Comparison of ENCODE assay signal across 25 cellular contexts in the genomic region with DNA sequence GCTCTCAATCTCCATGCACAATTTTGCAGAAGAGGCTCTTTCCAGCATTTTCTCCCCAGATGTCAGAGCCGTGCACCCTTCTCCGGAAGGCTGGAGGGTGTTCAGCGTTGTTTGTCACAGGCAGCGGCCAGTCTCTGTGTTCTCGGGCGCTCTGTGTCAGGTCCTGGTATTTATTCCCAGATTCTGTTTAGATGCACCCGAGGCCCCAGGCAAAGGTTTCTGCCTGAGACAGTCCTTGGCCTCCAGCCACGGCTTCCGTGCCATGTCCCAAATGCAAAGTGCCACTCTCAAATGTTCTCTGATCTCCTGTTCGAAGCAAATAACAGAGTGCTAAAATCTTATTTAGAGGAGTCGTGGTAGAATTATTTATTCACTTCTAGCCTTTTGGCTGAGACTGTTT.
DNase-seq lines count a peak whose midpoint lies in the region; ATAC-seq and TF ChIP-seq lines count a peak whose summit lies in the region.
"Had no signal": no experiment of that assay in that cellular context is flagged by ENCODE, and none has a peak within 500 bp of the region (broad histone marks: within the 10 kb centered on the region; RNA-seq: fewer than 3 reads in every experiment).

No MANE protein-coding gene starts in this region.

- H3K36me3 Mint-ChIP-seq in endodermal cell (ENCODE audit: low read depth) = no peaks in the 10 kb centered on the region
- no peaks in the 10 kb centered on the region for H3K36me3 Mint-ChIP-seq in nephron (ENCODE audit: low read depth)
- H3K36me3 Mint-ChIP-seq: activated CD8-positive, alpha-beta memory T cell treated with anti-CD3 and anti-CD28 coated beads, Interleukin-2, amount 10 ng/mL, durations not matched to agents 7 days and 5 days; activated naive CD8-positive, alpha-beta T cell; mesothelial cell of epicardium; natural killer cell; stimulated activated naive B cell treated with anti-CD40 and anti-IgM and Interleukin-4, amounts not matched to agents 10 μg/mL and 1 μg/mL and 100 μg/mL, for 72 hours had no signal

- DNase-seq in Right ventricle myocardium inferior (ENCODE audit: missing footprints) (no peak), cardiac septum (ENCODE audit: low spot score) (no peak), endodermal cell (no peak), thyroid gland (peak; percentile 17 to 44), NCI-H69 (lab: John Stamatoyannopoulos, UW) (no peak)
- DNase-seq: activated CD4-positive, alpha-beta T cell treated with anti-CD3 and anti-CD28 coated beads, Interleukin-2, amount 10 ng/mL, durations not matched to agents 7 days and 5 days; activated CD8-positive, alpha-beta memory T cell treated with anti-CD3 and anti-CD28 coated beads, Interleukin-2, amount 10 ng/mL, durations not matched to agents 7 days and 5 days; DMS79 treated with DMSO at 0.1 percent for 48 hours; effector memory CD8-positive, alpha-beta T cell; esophagus squamous epithelium; natural killer cell; NCI-H1417; PC-9; stimulated activated CD4-positive, alpha-beta T cell treated with anti-CD3 and anti-CD28 coated beads, Interleukin-2, amount 100 ng/mL, for 48 hours; stimulated activated naive B cell treated with anti-CD40 and anti-IgM and Interleukin-4, amounts not matched to agents 10 μg/mL and 1 μg/mL and 100 μg/mL, for 72 hours; T-helper 2 cell; tibial artery had no signal

- ATAC-seq in Right ventricle myocardium inferior (peak; percentile 27), GM21381 (IDR thresholded peaks at IDR 0.05; ENCODE audit: unreplicated experiment) (no peak), GM21786 (IDR thresholded peaks at IDR 0.05; ENCODE audit: unreplicated experiment) (no peak)
- ATAC-seq: activated CD8-positive, alpha-beta memory T cell treated with anti-CD3 and anti-CD28 coated beads, Interleukin-2, amount 10 ng/mL, durations not matched to agents 7 days and 5 days; effector memory CD8-positive, alpha-beta T cell; GM23338; natural killer cell; stimulated activated naive B cell treated with anti-CD40 and anti-IgM and Interleukin-4, amounts not matched to agents 10 μg/mL and 1 μg/mL and 100 μg/mL, for 72 hours had no signal

- 95 to 97% methylated on average over 10 to 11 of the region's 11 CpGs for WGBS in endodermal cell (ENCODE audit: insufficient coverage in 1 of 2, insufficient read length in 1 of 2), 2 experiments
- 39 to 56% methylated on average over 7 to 11 of the region's 11 CpGs for WGBS in thyroid gland, 2 donors

- H3K9me3 Mint-ChIP-seq in endodermal cell (peaks cover 3% of the 10 kb centered on the region), nephron (no peaks in the 10 kb centered on the region)
- H3K9me3 Mint-ChIP-seq: activated CD4-positive, alpha-beta T cell treated with anti-CD3 and anti-CD28 coated beads, Interleukin-2, amount 10 ng/mL, durations not matched to agents 7 days and 5 days; effector memory CD8-positive, alpha-beta T cell; GM23338; mesothelial cell of epicardium; natural killer cell had no signal

- H3K27ac Mint-ChIP-seq in endodermal cell (no peak overlapping the region), nephron (peak overlapping the region in 2 of 3 experiments; percentile 83 to 93)
- H3K27ac Mint-ChIP-seq: activated CD4-positive, alpha-beta T cell treated with anti-CD3 and anti-CD28 coated beads, Interleukin-2, amount 10 ng/mL, durations not matched to agents 7 days and 5 days; activated CD8-positive, alpha-beta memory T cell treated with anti-CD3 and anti-CD28 coated beads, Interleukin-2, amount 10 ng/mL, durations not matched to agents 7 days and 5 days; activated naive CD8-positive, alpha-beta T cell; effector memory CD8-positive, alpha-beta T cell; GM23338; natural killer cell; stimulated activated naive B cell treated with anti-CD40 and anti-IgM and Interleukin-4, amounts not matched to agents 10 μg/mL and 1 μg/mL and 100 μg/mL, for 72 hours had no signal

- peaks cover 4% of the 10 kb centered on the region for H3K27me3 Mint-ChIP-seq in endodermal cell (ENCODE audit: insufficient read depth)
- no peaks in the 10 kb centered on the region for H3K27me3 Mint-ChIP-seq in nephron (ENCODE audit: low read depth)
- H3K27me3 Mint-ChIP-seq: activated CD4-positive, alpha-beta T cell treated with anti-CD3 and anti-CD28 coated beads, Interleukin-2, amount 10 ng/mL, durations not matched to agents 7 days and 5 days had no signal

- H3K4me3 ChIP-seq in endodermal cell (ENCODE audit: low read length) (no peak overlapping the region), thyroid gland (replicated peaks in 1 of 3) (no peak overlapping the region)
- H3K4me3 ChIP-seq: ascending aorta, esophagus squamous epithelium, GM23338, PC-9, tibial artery had no signal

- no peak for TF ChIP-seq POLR2A in thyroid gland (IDR thresholded peaks at IDR 0.05)

- H3K27me3 ChIP-seq in endodermal cell (ENCODE audit: control insufficient read depth, insufficient read depth, low read length, poor library complexity, severe bottlenecking) (no peaks in the 10 kb centered on the region), thyroid gland (no peaks in the 10 kb centered on the region)
- H3K27me3 ChIP-seq: ascending aorta, esophagus squamous epithelium, tibial artery had no signal

- intact Hi-C loops in Right ventricle myocardium inferior (cut with DNase I) (loop anchor here (10.0 kb wide), 1 partner anchor 511 kb away; no protein-coding TSS in a partner anchor), cardiac septum (cut with DNase I) (loop anchor here (10.0 kb wide), 1 partner anchor 281 kb away; no protein-coding TSS in a partner anchor), thyroid gland (cut with DNase I) (loop anchor here (10.0 kb wide), 1 partner anchor 281 kb away; no protein-coding TSS in a partner anchor)

- peaks cover 14% of the 10 kb centered on the region for H3K9me3 ChIP-seq in endodermal cell (ENCODE audit: control insufficient read depth, low read length)
- H3K9me3 ChIP-seq in thyroid gland = no peaks in the 10 kb centered on the region
- H3K9me3 ChIP-seq: ascending aorta, esophagus squamous epithelium, tibial artery had no signal

- H3K4me3 Mint-ChIP-seq in endodermal cell (no peak overlapping the region), nephron (no peak overlapping the region)
- H3K4me3 Mint-ChIP-seq: activated CD4-positive, alpha-beta T cell treated with anti-CD3 and anti-CD28 coated beads, Interleukin-2, amount 10 ng/mL, durations not matched to agents 7 days and 5 days; activated CD8-positive, alpha-beta memory T cell treated with anti-CD3 and anti-CD28 coated beads, Interleukin-2, amount 10 ng/mL, durations not matched to agents 7 days and 5 days; activated naive CD8-positive, alpha-beta T cell; effector memory CD8-positive, alpha-beta T cell; GM23338; mesothelial cell of epicardium; natural killer cell; stimulated activated naive B cell treated with anti-CD40 and anti-IgM and Interleukin-4, amounts not matched to agents 10 μg/mL and 1 μg/mL and 100 μg/mL, for 72 hours had no signal

- H3K4me1 Mint-ChIP-seq in endodermal cell (peaks cover 28% of the 10 kb centered on the region), nephron (peaks cover 29% of the 10 kb centered on the region)
- H3K4me1 Mint-ChIP-seq: activated CD4-positive, alpha-beta T cell treated with anti-CD3 and anti-CD28 coated beads, Interleukin-2, amount 10 ng/mL, durations not matched to agents 7 days and 5 days; activated CD8-positive, alpha-beta memory T cell treated with anti-CD3 and anti-CD28 coated beads, Interleukin-2, amount 10 ng/mL, durations not matched to agents 7 days and 5 days; natural killer cell; stimulated activated naive B cell treated with anti-CD40 and anti-IgM and Interleukin-4, amounts not matched to agents 10 μg/mL and 1 μg/mL and 100 μg/mL, for 72 hours had no signal

- no peak for TF ChIP-seq CTCF in endodermal cell (conservative IDR thresholded peaks at IDR 0.05)
- no peak for TF ChIP-seq CTCF in nephron (IDR thresholded peaks at IDR 0.05; ENCODE audit: unreplicated experiment in 3 of 3)
- TF ChIP-seq CTCF in thyroid gland (IDR thresholded peaks at IDR 0.05) = no peak

- H3K36me3 ChIP-seq in endodermal cell (ENCODE audit: control insufficient read depth, insufficient read depth, low read length) (no peaks in the 10 kb centered on the region), thyroid gland (no peaks in the 10 kb centered on the region)
- H3K36me3 ChIP-seq: ascending aorta, esophagus squamous epithelium, tibial artery had no signal

- no peak overlapping the region for H3K9ac ChIP-seq in endodermal cell (ENCODE audit: extremely low read depth, low read length, poor library complexity, severe bottlenecking)

- H3K27ac ChIP-seq in endodermal cell (ENCODE audit: low read depth, low read length) (peak overlapping the region; percentile 24), thyroid gland (no peak overlapping the region)
- H3K27ac ChIP-seq: ascending aorta, esophagus squamous epithelium, PC-9, tibial artery, VCaP had no signal

- H3K4me1 ChIP-seq in endodermal cell (ENCODE audit: control insufficient read depth, insufficient read depth, low read length) = peaks cover 14% of the 10 kb centered on the region
- no peaks in the 10 kb centered on the region for H3K4me1 ChIP-seq in thyroid gland
- H3K4me1 ChIP-seq: ascending aorta, tibial artery had no signal

Comparison
In these comparisons a context has a peak if more than half of its experiments do, and no peak if none do; other contexts are left out.
1. DNase-seq: peak in thyroid gland (2 of 2); none in Right ventricle myocardium inferior (single experiment), cardiac septum (single experiment), endodermal cell (single experiment) and NCI-H69 (single experiment).